In genomic region chr11:1335811-1336761, GRCh38 we compare ENCODE assay signal across 8 cellular contexts. TPM values are rescaled to one million over a fixed set of nuclear protein-coding genes. Genes with fewer than 3 reads are reported as not detected.
DNase-seq lines count a peak whose midpoint lies in the region; ATAC-seq, FAIRE-seq and TF ChIP-seq lines count a peak whose summit lies in the region.

No MANE protein-coding gene starts in this region.

- H3K79me2 ChIP-seq in ACC112 (ENCODE audit: control insufficient read depth, insufficient read depth, low read length, unreplicated experiment) (no peaks in the 10 kb centered on the region), GM23248 (ENCODE audit: insufficient read depth) (no peaks in the 10 kb centered on the region)

- peak overlapping the region; percentile 68 for H3K9ac ChIP-seq in GM23248

- peak overlapping the region in 1 of 2 donors; percentile 53 for H3K27ac Mint-ChIP-seq in activated naive CD4-positive, alpha-beta T cell treated with anti-CD3 and anti-CD28 coated beads, Interleukin-2, amount 50 U/mL, for 72 hours

- H4K20me1 ChIP-seq in GM23248 (ENCODE audit: insufficient read depth) = no peaks in the 10 kb centered on the region

- peaks cover 5% of the 10 kb centered on the region in 2 donors for H3K9me3 Mint-ChIP-seq in activated naive CD4-positive, alpha-beta T cell treated with anti-CD3 and anti-CD28 coated beads, Interleukin-2, amount 50 U/mL, for 72 hours

- no peak for FAIRE-seq in pancreas (lab: Jason Lieb, UNC)
- no peak for FAIRE-seq in urothelium cell line (lab: Jason Lieb, UNC)

- H3K27ac ChIP-seq in ACC112 (ENCODE audit: low read depth, low read length) = no peak overlapping the region
- peak overlapping the region; percentile 20; the same call in 1 of the 2 replicates for H3K27ac ChIP-seq in GM23248
- H3K27ac ChIP-seq in pancreas = no peak overlapping the region

- H3K27me3 ChIP-seq in ACC112 (ENCODE audit: insufficient read depth, low read length) = peaks cover 13% of the 10 kb centered on the region; the same call in 1 of the 2 replicates
- H3K27me3 ChIP-seq in GM23248 (replicated peaks; ENCODE audit: insufficient read depth) = no peaks in the 10 kb centered on the region; the same call in 1 of the 2 replicates
- no peaks in the 10 kb centered on the region for H3K27me3 ChIP-seq in pancreas

- H3K4me3 ChIP-seq in ACC112 (ENCODE audit: low read depth, low read length) (peak overlapping the region; percentile 73), GM23248 (peak overlapping the region; percentile 52), pancreas (peak overlapping the region in 3 of 4 donors; percentile 21 to 40 (median 23))

- no peak for TF ChIP-seq CTCF in pancreas (IDR thresholded peaks at IDR 0.05)

- intact Hi-C loops in Right ventricle myocardium superior (cut with DNase I) (no loop called here), pancreas (cut with DNase I) (no loop called here)

- H3K4me2 ChIP-seq in GM23248 (ENCODE audit: unreplicated experiment) = peak overlapping the region; percentile 64

- H3K36me3 ChIP-seq in ACC112 (ENCODE audit: insufficient read depth, low read length) (no peaks in the 10 kb centered on the region), GM23248 (ENCODE audit: low read depth) (no peaks in the 10 kb centered on the region), pancreas (no peaks in the 10 kb centered on the region)

- H3K9me3 ChIP-seq in GM23248 (ENCODE audit: low read depth) (no peaks in the 10 kb centered on the region), pancreas (no peaks in the 10 kb centered on the region)

- peaks cover 6% of the 10 kb centered on the region; the same call in 1 of the 2 replicates for H3F3A ChIP-seq in GM23248 (ENCODE audit: insufficient read depth)

- peaks cover 6 to 10% of the 10 kb centered on the region in 2 donors for H3K36me3 Mint-ChIP-seq in activated naive CD4-positive, alpha-beta T cell treated with anti-CD3 and anti-CD28 coated beads, Interleukin-2, amount 50 U/mL, for 72 hours

- H2AFZ ChIP-seq in ACC112 (ENCODE audit: low read length, unreplicated experiment) (no peak overlapping the region), GM23248 (no peak overlapping the region)

- WGBS in GM23248 (ENCODE audit: low coverage in 1 of 2, low lambda C conversion rate in 2 of 2, missing lambda C conversion rate in 2 of 2), 2 experiments = 1 to 2% methylated on average over 30 to 44 of the region's 66 CpGs
- 1% methylated on average over 28 to 56 of the region's 66 CpGs for WGBS in pancreas, 2 donors

- peak; percentile 71 to 74 for ATAC-seq in activated naive CD4-positive, alpha-beta T cell treated with anti-CD3 and anti-CD28 coated beads, Interleukin-2, amount 50 U/mL, for 72 hours
- ATAC-seq in Right ventricle myocardium superior (ENCODE audit: poor library complexity) (peak; percentile 75), pancreas (peak; percentile 57 to 80 (median 73)), GM21447 (IDR thresholded peaks at IDR 0.05; ENCODE audit: unreplicated experiment) (no peak)

- in situ Hi-C loops in GM23248 (cut with MboI) = no loop called here

- H3K4me1 ChIP-seq in ACC112 (ENCODE audit: control insufficient read depth, insufficient read depth, low read length, unreplicated experiment) = peaks cover 8% of the 10 kb centered on the region
- peaks cover 5% of the 10 kb centered on the region; the same call in 1 of the 2 replicates for H3K4me1 ChIP-seq in GM23248 (ENCODE audit: insufficient read depth)
- peaks cover 6 to 11% (median 10%) of the 10 kb centered on the region in 3 donors for H3K4me1 ChIP-seq in pancreas

- H3K9me2 ChIP-seq in GM23248 (ENCODE audit: insufficient read depth) = no peaks in the 10 kb centered on the region

- DNase-seq in GM23248 (peak; percentile 92), RPMI8226 (peak; percentile 87), Right ventricle myocardium superior (peak; percentile 81), pancreas (peak in 5 of 6 donors; percentile 40 to 79 (median 65)), urothelium cell line (ENCODE audit: low spot score) (peak; percentile 65)
- DNase-seq in activated naive CD4-positive, alpha-beta T cell treated with anti-CD3 and anti-CD28 coated beads, Interleukin-2, amount 50 U/mL, for 72 hours (ENCODE audit: low spot score in 2 of 2) = peak in 1 of 2 donors; percentile 54

RNA-seq across cellular contexts. Expression of gene TOLLIP, which starts 26.7 kb away (rescaled TPM):
- total RNA-seq in GM23248 (2014; rRNA removed; shearing (Covaris generic)) = 27.3 and 41.7 TPM in 2 replicates
- polyA plus RNA-seq in GM23248 (2016; fragmentation: Nextera tagmentation; extraction: Ambion mirVana) (53.6 and 57.7 TPM in 2 replicates), pancreas (10 to 100 TPM; 35.2 to 35.6 TPM)
- 10 to 100 TPM; 29.5 to 36.1 TPM for total RNA-seq in activated naive CD4-positive, alpha-beta T cell treated with anti-CD3 and anti-CD28 coated beads, Interleukin-2, amount 50 U/mL, for 72 hours
- total RNA-seq in Right ventricle myocardium superior (49.9 TPM), pancreas (10 to 100 TPM; 41.6 to 69.8 (median 54.0) TPM)

RNA-seq across cellular contexts. Expression of gene BRSK2, which starts 53.6 kb away (rescaled TPM):
- total RNA-seq in GM23248 (2014; rRNA removed; shearing (Covaris generic)) = 0.11 and 0.13 TPM in 2 replicates
- polyA plus RNA-seq in GM23248 (2016; fragmentation: Nextera tagmentation; extraction: Ambion mirVana) (not detected in 2 replicates), pancreas (100 to 1,000 TPM in 1 of 2 donors, 10 to 100 TPM in 1; 77.0 to 215 TPM)
- total RNA-seq in activated naive CD4-positive, alpha-beta T cell treated with anti-CD3 and anti-CD28 coated beads, Interleukin-2, amount 50 U/mL, for 72 hours = 1 to 10 TPM in 1 of 2 donors, under 1 TPM in 1; 0.45 to 1.3 TPM
- total RNA-seq in Right ventricle myocardium superior (0.67 TPM), pancreas (10 to 100 TPM; 44.2 to 77.6 (median 62.0) TPM)

Comparison
In these comparisons a context has a peak if more than half of its experiments do, and no peak if none do; other contexts are left out.
1. H3K4me3 ChIP-seq: peak in every context shown above with its lines; median percentile 73 in ACC112; 52 in GM23248; 23 in pancreas.
2. RNA of gene BRSK2, which starts 53.6 kb away (total RNA-seq): 44.2 to 77.6 TPM in pancreas; 0.45 to 1.3 TPM in activated naive CD4-positive, alpha-beta T cell treated with anti-CD3 and anti-CD28 coated beads, Interleukin-2, amount 50 U/mL, for 72 hours, 0.67 TPM in Right ventricle myocardium superior (single experiment) and 0.11 to 0.13 TPM in GM23248; every median in the first group is over 10 times any median in the second.